Comparison of ENCODE assay signal across 14 cellular contexts in the genomic region with DNA sequence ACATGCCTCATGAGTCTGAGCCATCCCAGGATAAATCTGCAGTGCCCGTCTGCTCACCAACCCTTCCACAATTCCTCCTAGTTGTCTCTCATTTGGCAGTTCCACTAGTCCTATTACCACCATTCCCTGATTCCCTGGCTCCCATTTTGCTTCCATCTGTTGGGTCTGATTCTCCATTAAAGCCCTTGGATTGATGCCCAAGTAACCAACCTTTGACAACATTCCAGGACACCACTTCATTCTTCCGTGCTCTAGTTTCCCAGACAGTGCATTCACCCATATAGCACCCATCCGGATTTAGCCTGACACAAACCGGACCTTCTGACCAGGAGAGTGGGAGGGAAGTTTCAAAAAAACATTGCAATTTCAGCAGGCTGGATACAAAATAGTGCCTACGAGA.
DNase-seq lines count a peak whose midpoint lies in the region; ATAC-seq, FAIRE-seq and TF ChIP-seq lines count a peak whose summit lies in the region.
"Had no signal": no experiment of that assay in that cellular context is flagged by ENCODE, and none has a peak within 500 bp of the region (broad histone marks: within the 10 kb centered on the region; RNA-seq: fewer than 3 reads in every experiment).

No MANE protein-coding gene starts in this region.

- ATAC-seq in GM21825 (IDR thresholded peaks at IDR 0.05; ENCODE audit: unreplicated experiment): no peak
- no peak for ATAC-seq in HG02759 (IDR thresholded peaks at IDR 0.05; ENCODE audit: unreplicated experiment)

- no peaks in the 10 kb centered on the region for H3K9me3 ChIP-seq in SJSA1 (replicated peaks)
- H3K9me3 ChIP-seq: HAP-1, thyroid gland had no signal

- peak overlapping the region; percentile 45; the same call in 1 of the 2 replicates for H3K27ac ChIP-seq in SJSA1
- H3K27ac ChIP-seq: thyroid gland had no signal

- no peaks in the 10 kb centered on the region for H3K36me3 ChIP-seq in SJSA1
- H3K36me3 ChIP-seq: HAP-1, thyroid gland had no signal

- no peak for TF ChIP-seq CTCF in fibroblast of mammary gland (conservative IDR thresholded peaks at IDR 0.05; ENCODE audit: control insufficient read depth, insufficient read depth, low read depth, low read length)

- TF ChIP-seq POLR2A in H54 (IDR thresholded peaks at IDR 0.05; ENCODE audit: low read depth, low read length): no peak

- DNase-seq in H54 (ENCODE audit: insufficient read length, low spot score) (no peak), SJSA1 (ENCODE audit: low read depth in 1 of 2, low spot score in 2 of 2) (peak in 1 of 2 experiments; percentile 4), fibroblast of mammary gland (ENCODE audit: low read depth) (peak; percentile 70), urothelium cell line (ENCODE audit: low spot score) (peak; percentile 12), NCI-H524 (lab: John Stamatoyannopoulos, UW) (no peak)
- DNase-seq: activated CD4-positive, alpha-beta T cell treated with anti-CD3 and anti-CD28 coated beads, Interleukin-2, amount 50 U/mL, for 1 hour; activated naive CD8-positive, alpha-beta T cell treated with anti-CD3 and anti-CD28 coated beads for 36 hours; activated T-cell treated with anti-CD3 and anti-CD28 coated beads, Interleukin-2, amount 50 U/mL, for 1 hour; NCI-H1092 treated with DMSO at 0.1 percent for 48 hours; T1000 had no signal

- H3K4me3 ChIP-seq in SJSA1 (no peak overlapping the region), fibroblast of mammary gland (ENCODE audit: control insufficient read depth, low read depth, low read length) (no peak overlapping the region)
- H3K4me3 ChIP-seq: HAP-1, thyroid gland had no signal

- FAIRE-seq in H54 (lab: Jason Lieb, UNC) (peak; percentile 58), urothelium cell line (lab: Jason Lieb, UNC) (no peak)

- peaks cover 24% of the 10 kb centered on the region for H3K4me1 ChIP-seq in SJSA1 (replicated peaks)

- H3K27me3 ChIP-seq in SJSA1 (replicated peaks): no peaks in the 10 kb centered on the region
- H3K27me3 ChIP-seq: thyroid gland had no signal

Comparison
In these comparisons a context has a peak if more than half of its experiments do, and no peak if none do; other contexts are left out.
1. DNase-seq: peak in fibroblast of mammary gland (single experiment) and urothelium cell line (single experiment); none in H54 (single experiment) and NCI-H524 (0 of 2).